ENCODE assay signal across 28 cellular contexts in the genomic region with DNA sequence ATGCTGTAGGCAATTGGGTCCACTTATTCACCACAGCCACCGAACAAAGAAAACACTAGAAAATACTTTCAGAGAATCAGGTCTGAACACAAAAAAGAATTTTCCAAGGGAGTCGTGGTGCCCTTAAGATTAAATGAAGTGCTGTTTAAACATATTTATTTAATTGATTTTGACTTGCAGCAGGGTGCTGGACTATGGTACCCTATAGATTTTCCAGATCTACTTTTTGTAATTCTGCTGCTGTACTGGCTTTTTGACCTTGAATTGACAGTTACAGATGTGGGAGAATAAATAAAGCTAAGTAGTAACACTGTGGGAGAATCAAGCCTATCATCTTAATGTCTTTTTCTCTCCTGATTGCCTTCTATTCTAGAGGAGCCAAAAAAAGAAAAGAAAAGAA.
"Had no signal": no experiment of that assay in that cellular context is flagged by ENCODE, and none has a peak within 500 bp of the region (broad histone marks: within the 10 kb centered on the region; RNA-seq: fewer than 3 reads in every experiment).

No MANE protein-coding gene starts in this region.

- H3K9me3 Mint-ChIP-seq: stimulated activated naive CD8-positive, alpha-beta T cell treated with anti-CD3 and anti-CD28 coated beads, Interleukin-15, Interleukin-2, amounts not matched to agents 100 ng/mL and 50 ng/mL, for 24 hours had no signal

- DNase-seq: naive thymus-derived CD4-positive, alpha-beta T cell; natural killer cell; occipital lobe; ovary; posterior cingulate gyrus; right cardiac atrium; right lobe of liver; sigmoid colon; small intestine; stimulated activated CD4-positive, alpha-beta T cell treated with anti-CD3 and anti-CD28 coated beads, Interleukin-15, amount 100 ng/mL, for 24 hours; stimulated activated CD4-positive, alpha-beta T cell treated with anti-CD3 and anti-CD28 coated beads, Interleukin-2, amount 100 ng/mL, for 24 hours; stimulated activated CD4-positive, alpha-beta T cell treated with anti-CD3 and anti-CD28 coated beads, Interleukin-2, amount 100 ng/mL, for 48 hours; stimulated activated CD4-positive, alpha-beta T cell treated with anti-CD3 and anti-CD28 coated beads, Interleukin-4, amount 100 ng/mL, for 24 hours; stimulated activated naive B cell treated with anti-CD40 and anti-IgM and Interleukin-4, amounts not matched to agents 10 μg/mL and 1 μg/mL and 100 μg/mL, for 72 hours; stimulated activated naive CD4-positive, alpha-beta T cell treated with Interleukin-2 at 50 U/mL for 16 hours; stomach; tibial artery; transverse colon; upper lobe of right lung; uterus had no signal

- H3K27me3 Mint-ChIP-seq: naive thymus-derived CD4-positive, alpha-beta T cell; stimulated activated naive B cell treated with anti-CD40 and anti-IgM and Interleukin-4, amounts not matched to agents 10 μg/mL and 1 μg/mL and 100 μg/mL, for 72 hours; stimulated activated naive CD8-positive, alpha-beta T cell treated with anti-CD3 and anti-CD28 coated beads, Interleukin-15, Interleukin-2, amounts not matched to agents 100 ng/mL and 50 ng/mL, for 24 hours; type B pancreatic cell had no signal

- H2AFZ ChIP-seq: neural progenitor cell, parathyroid adenoma had no signal

- H3K27ac ChIP-seq: neural progenitor cell, ovary, parathyroid adenoma, prostate gland, right lobe of liver, sigmoid colon, stomach, thoracic aorta, tibial artery, transverse colon, upper lobe of right lung, uterus had no signal

- H3K4me3 ChIP-seq: neural progenitor cell, ovary, prostate gland, right lobe of liver, sigmoid colon, stomach, thoracic aorta, tibial artery, transverse colon, upper lobe of right lung, uterus had no signal

- ATAC-seq: naive thymus-derived CD4-positive, alpha-beta T cell; natural killer cell; right cardiac atrium; stimulated activated effector memory CD8-positive, alpha-beta T cell treated with anti-CD3 and anti-CD28 coated beads, Interleukin-12 subunit alpha, Interleukin-12 subunit beta, amount 100 ng/mL, for 72 hours; stimulated activated naive B cell treated with anti-CD40 and anti-IgM and Interleukin-4, amounts not matched to agents 10 μg/mL and 1 μg/mL and 100 μg/mL, for 72 hours; upper lobe of right lung had no signal

- H3K27me3 ChIP-seq: neural progenitor cell, ovary, right lobe of liver, sigmoid colon, stomach, tibial artery, transverse colon, upper lobe of right lung, uterus had no signal

- H3K79me2 ChIP-seq: parathyroid adenoma had no signal

- H3K27ac Mint-ChIP-seq: naive thymus-derived CD4-positive, alpha-beta T cell; natural killer cell; neural progenitor cell; stimulated activated effector memory CD8-positive, alpha-beta T cell treated with anti-CD3 and anti-CD28 coated beads, Interleukin-12 subunit alpha, Interleukin-12 subunit beta, amount 100 ng/mL, for 72 hours; stimulated activated naive B cell treated with anti-CD40 and anti-IgM and Interleukin-4, amounts not matched to agents 10 μg/mL and 1 μg/mL and 100 μg/mL, for 72 hours; stimulated activated naive CD8-positive, alpha-beta T cell treated with anti-CD3 and anti-CD28 coated beads, Interleukin-15, Interleukin-2, amounts not matched to agents 100 ng/mL and 50 ng/mL, for 24 hours had no signal

- H3K4me1 ChIP-seq: parathyroid adenoma, prostate gland, sigmoid colon, stomach, tibial artery, transverse colon, upper lobe of right lung, uterus had no signal

- H3K4me2 ChIP-seq: neural progenitor cell had no signal

- H3K9ac ChIP-seq: neural progenitor cell, parathyroid adenoma had no signal

- H3K4me3 Mint-ChIP-seq: naive thymus-derived CD4-positive, alpha-beta T cell; natural killer cell; nephron; neural progenitor cell; stimulated activated effector memory CD8-positive, alpha-beta T cell treated with anti-CD3 and anti-CD28 coated beads, Interleukin-12 subunit alpha, Interleukin-12 subunit beta, amount 100 ng/mL, for 72 hours; stimulated activated naive B cell treated with anti-CD40 and anti-IgM and Interleukin-4, amounts not matched to agents 10 μg/mL and 1 μg/mL and 100 μg/mL, for 72 hours; stimulated activated naive CD8-positive, alpha-beta T cell treated with anti-CD3 and anti-CD28 coated beads, Interleukin-15, Interleukin-2, amounts not matched to agents 100 ng/mL and 50 ng/mL, for 24 hours; type B pancreatic cell had no signal

- FAIRE-seq: small intestine had no signal

- H3K9me3 ChIP-seq: ovary, prostate gland, right lobe of liver, sigmoid colon, stomach, thoracic aorta, tibial artery, transverse colon, upper lobe of right lung, uterus had no signal

- H3K36me3 ChIP-seq: neural progenitor cell, ovary, prostate gland, right lobe of liver, sigmoid colon, stomach, thoracic aorta, tibial artery, transverse colon, upper lobe of right lung, uterus had no signal

- H3K36me3 Mint-ChIP-seq: naive thymus-derived CD4-positive, alpha-beta T cell; natural killer cell; stimulated activated effector memory CD8-positive, alpha-beta T cell treated with anti-CD3 and anti-CD28 coated beads, Interleukin-12 subunit alpha, Interleukin-12 subunit beta, amount 100 ng/mL, for 72 hours; type B pancreatic cell had no signal

- H3K4me1 Mint-ChIP-seq: naive thymus-derived CD4-positive, alpha-beta T cell; natural killer cell; stimulated activated effector memory CD8-positive, alpha-beta T cell treated with anti-CD3 and anti-CD28 coated beads, Interleukin-12 subunit alpha, Interleukin-12 subunit beta, amount 100 ng/mL, for 72 hours; stimulated activated naive B cell treated with anti-CD40 and anti-IgM and Interleukin-4, amounts not matched to agents 10 μg/mL and 1 μg/mL and 100 μg/mL, for 72 hours had no signal
